24 cellular contexts compared by ENCODE assay signal in genomic region chr6:53754330-53754729, GRCh38. TPM values are rescaled to one million over a fixed set of nuclear protein-coding genes. Genes with fewer than 3 reads are reported as not detected.
"Had no signal": no experiment of that assay in that cellular context is flagged by ENCODE, and none has a peak within 500 bp of the region (broad histone marks: within the 10 kb centered on the region; RNA-seq: fewer than 3 reads in every experiment).

No MANE protein-coding gene starts in this region.

- DNase-seq: Kasumi-1; MV-4-11; NCI-H1092; NCI-H1436; NCI-H187; NCI-H2029; NCI-H2081 treated with DMSO at 0.1 percent for 48 hours; NCI-H2171; NCI-H226; NCI-H446; NCI-H510A; NCI-H524 treated with DMSO at 0.1 percent for 48 hours; NCI-H69; NCI-H774; NK-92 treated with Interleukin-12 subunit alpha and Interleukin-12 subunit beta, amount 100 ng/mL, for 24 hours; PC-3; SHP77; SK-N-SH; SW 1271 had no signal

- H3K27ac ChIP-seq: KMS-11 had no signal

- H3K27me3 Mint-ChIP-seq: IgD-negative memory B cell had no signal

- H3K4me1 Mint-ChIP-seq: IgD-negative memory B cell had no signal

- H3K4me2 ChIP-seq: KMS-11, SK-N-SH had no signal

- H3K9me3 ChIP-seq: SK-N-SH had no signal

- H3K27ac Mint-ChIP-seq: IgD-negative memory B cell had no signal

- H3K4me3 ChIP-seq: K562 had no signal

- H3K4me3 Mint-ChIP-seq: IgD-negative memory B cell had no signal

- ATAC-seq: HepG2, K562, Panc1, PC-3 had no signal

- H3K9ac ChIP-seq: KMS-11, SK-N-SH had no signal

- FAIRE-seq: HepG2, K562 had no signal

RNA-seq across cellular contexts. Expression of gene LRRC1, which starts 40.5 kb away (rescaled TPM):
- total RNA-seq: K562 had no signal
